ENCODE assay signal across 8 cellular contexts in genomic region chr9:100505564-100506159, GRCh38. TPM values are rescaled to one million over a fixed set of nuclear protein-coding genes. Genes with fewer than 3 reads are reported as not detected.
DNase-seq lines count a peak whose midpoint lies in the region; ATAC-seq, FAIRE-seq and TF ChIP-seq lines count a peak whose summit lies in the region.

No MANE protein-coding gene starts in this region.

- DNase-seq in Caco-2, result peak; percentile 88 to 90
- peak; percentile 12 for DNase-seq in GM19239 (ENCODE audit: insufficient read length, low spot score)
- DNase-seq in LHCN-M2 (ENCODE audit: low read depth), result peak; percentile 77
- DNase-seq in activated CD4-positive, alpha-beta T cell treated with anti-CD3 and anti-CD28 coated beads for 4 hours, result peak; percentile 51 to 58
- peak; percentile 75 to 93 for DNase-seq in H1 (ENCODE audit: low read depth in 1 of 2, low spot score in 2 of 2)
- DNase-seq in tibial nerve (ENCODE audit: low spot score in 2 of 2), result peak in 1 of 2 donors; percentile 33

- no peak overlapping the region for H3K56ac ChIP-seq in H1 (replicated peaks; ENCODE audit: insufficient read length, low read depth, low read length)

- H2AFZ ChIP-seq in H1 (ENCODE audit: low read length), result no peak overlapping the region

- H3K4me3 ChIP-seq in Caco-2 (ENCODE audit: low read depth, low read length), result no peak overlapping the region
- no peak overlapping the region for H3K4me3 ChIP-seq in H1 (ENCODE audit: extremely low read depth in 1 of 4, insufficient read depth in 2 of 4, low read depth in 3 of 4, low read length in 4 of 4)
- H3K4me3 ChIP-seq in tibial nerve, result no peak overlapping the region

- H3K36me3 ChIP-seq in Caco-2 (ENCODE audit: control insufficient read depth, insufficient read depth, low read length) (no peaks in the 10 kb centered on the region), H1 (ENCODE audit: control insufficient read depth in 2 of 4, insufficient read depth in 4 of 4, low read length in 3 of 4) (peaks cover 2 to 60% (median 27%) of the 10 kb centered on the region in 4 experiments; a peak in 7 of 8 replicates), tibial nerve (peaks cover 0 to 5% (median 0%) of the 10 kb centered on the region in 3 donors)

- no peak for TF ChIP-seq EP300 in H1 (IDR thresholded peaks at IDR 0.05; ENCODE audit: borderline replicate concordance in 1 of 2, low read depth in 2 of 2, low read length in 2 of 2)
- TF ChIP-seq EP300 in tibial nerve (IDR thresholded peaks at IDR 0.05), result no peak

- no peak overlapping the region for H4K5ac ChIP-seq in H1 (ENCODE audit: insufficient read length, low read depth, low read length)

- H2BK15ac ChIP-seq in H1 (ENCODE audit: low read length), result no peak overlapping the region

- H3K4me2 ChIP-seq in H1 (ENCODE audit: insufficient read depth in 1 of 2, low read depth in 2 of 2, low read length in 2 of 2), result no peak overlapping the region

- no peak overlapping the region for H3K23ac ChIP-seq in H1 (ENCODE audit: insufficient read length)

- no peak overlapping the region for H3K4ac ChIP-seq in H1 (replicated peaks; ENCODE audit: insufficient read length, low read depth, low read length)

- CTCF ChIA-PET in Caco-2 (lab: Charles Lee) (interaction anchor here (0.6 to 1.0 kb wide), 2 partner anchors 90 to 91 kb away, joined by 3 read pairs; no protein-coding TSS in a partner anchor), H1 (lab: Charles Lee; ENCODE audit: partially characterized antibody) (interaction anchor here (0.5 to 1.8 kb wide), 7 partner anchors 8 to 183 kb away, joined by 3 to 7 read pairs (median 4); no protein-coding TSS in a partner anchor)

- H3K9me3 Mint-ChIP-seq in Caco-2 (ENCODE audit: unreplicated experiment), result no peaks in the 10 kb centered on the region
- H3K9me3 Mint-ChIP-seq in nephron, result no peaks in the 10 kb centered on the region

- TF ChIP-seq POLR2A in H1 (IDR thresholded peaks at IDR 0.05; ENCODE audit: control extremely low read depth in 1 of 2, low read depth in 2 of 2, low read length in 2 of 2) (no peak), tibial nerve (IDR thresholded peaks at IDR 0.05) (no peak)

- H3K79me1 ChIP-seq in H1 (ENCODE audit: low read depth, low read length), result peaks cover 5% of the 10 kb centered on the region; the same call in 1 of the 2 replicates

- no peak overlapping the region for H3K27ac Mint-ChIP-seq in Caco-2 (ENCODE audit: unreplicated experiment)
- no peak overlapping the region for H3K27ac Mint-ChIP-seq in nephron

- ATAC-seq in HG02610 (IDR thresholded peaks at IDR 0.05; ENCODE audit: unreplicated experiment), result no peak

- no peak overlapping the region for H2BK12ac ChIP-seq in H1 (ENCODE audit: low read depth, low read length)

- no peak overlapping the region for H3K14ac ChIP-seq in H1 (ENCODE audit: insufficient read length)

- no peaks in the 10 kb centered on the region for H3K27me3 Mint-ChIP-seq in Caco-2 (ENCODE audit: insufficient read depth, unreplicated experiment)
- H3K27me3 Mint-ChIP-seq in nephron (ENCODE audit: low read depth), result no peaks in the 10 kb centered on the region

- no peak overlapping the region for H2BK20ac ChIP-seq in H1 (ENCODE audit: low read length)

- TF ChIP-seq CTCF in Caco-2 (IDR thresholded peaks at IDR 0.05; ENCODE audit: insufficient read depth in 1 of 2, low read depth in 1 of 2, low read length in 1 of 2, severe bottlenecking in 1 of 2, unreplicated experiment in 1 of 2), result peak; percentile 74 to 78
- peak; percentile 61 to 90 (median 71) for TF ChIP-seq CTCF in H1 (IDR thresholded peaks at IDR 0.05; ENCODE audit: control extremely low read depth in 1 of 3, insufficient read depth in 1 of 3, low read depth in 1 of 3, low read length in 3 of 3)
- peak; percentile 22 to 47 (median 29) for TF ChIP-seq CTCF in nephron (IDR thresholded peaks at IDR 0.05; ENCODE audit: unreplicated experiment in 3 of 3)
- peak in 3 of 5 experiments; percentile 14 to 35 (median 26) for TF ChIP-seq CTCF in tibial nerve (IDR thresholded peaks at IDR 0.05)

- FAIRE-seq in GM19239 (lab: Jason Lieb, UNC) (peak; percentile 55), H1 (lab: Jason Lieb, UNC) (peak; percentile 88)

- H3K4me3 Mint-ChIP-seq in Caco-2 (ENCODE audit: unreplicated experiment), result no peak overlapping the region
- no peak overlapping the region for H3K4me3 Mint-ChIP-seq in nephron

- intact Hi-C loops in Caco-2 (cut with micrococcal nuclease; ENCODE audit: unreplicated experiment), result loop anchor here (1.0 to 5.0 kb wide), 4 partner anchors 11 to 90 kb away; no protein-coding TSS in a partner anchor

- no peak overlapping the region for H3K18ac ChIP-seq in H1 (ENCODE audit: extremely low read depth, low read length)

- H4K20me1 ChIP-seq in H1 (replicated peaks in 1 of 2; ENCODE audit: control insufficient read depth in 1 of 2, insufficient read depth in 2 of 2, low read length in 2 of 2), result peaks cover 2 to 3% of the 10 kb centered on the region in 2 experiments

- H3K4me1 ChIP-seq in Caco-2 (no peaks in the 10 kb centered on the region), H1 (replicated peaks in 1 of 4; ENCODE audit: control insufficient read depth in 3 of 4, insufficient read depth in 4 of 4, low read length in 3 of 4) (no peaks in the 10 kb centered on the region), tibial nerve (no peaks in the 10 kb centered on the region)

- 52% methylated on average over 4 of the region's 4 CpGs; no CpG with 5 or more reads in 1 of the 2 experiments for WGBS in H1 (ENCODE audit: extremely low coverage in 1 of 2, insufficient coverage in 1 of 2, insufficient read length in 1 of 2, insufficient replicate concordance in 2 of 2, low coverage in 1 of 2, low lambda C conversion rate in 2 of 2, missing lambda C conversion rate in 1 of 2), 2 experiments
- WGBS in tibial nerve, 2 donors, result 41 to 52% methylated on average over 4 of the region's 4 CpGs

- H2BK5ac ChIP-seq in H1 (ENCODE audit: low read depth, low read length), result no peak overlapping the region

- no peak overlapping the region for H3K9ac ChIP-seq in H1 (replicated peaks in 1 of 4; ENCODE audit: extremely low read depth in 1 of 4, low read depth in 3 of 4, low read length in 3 of 4)

- H3K9me3 ChIP-seq in Caco-2, result no peaks in the 10 kb centered on the region
- H3K9me3 ChIP-seq in H1 (ENCODE audit: insufficient read depth in 2 of 2, low read depth in 1 of 2, low read length in 1 of 2), result no peaks in the 10 kb centered on the region
- no peaks in the 10 kb centered on the region for H3K9me3 ChIP-seq in tibial nerve

- H3K27me3 ChIP-seq in Caco-2 (replicated peaks; ENCODE audit: control insufficient read depth, insufficient read depth, low read length) (no peaks in the 10 kb centered on the region), H1 (replicated peaks in 1 of 4; ENCODE audit: control insufficient read depth in 3 of 4, extremely low read depth in 1 of 4, insufficient read depth in 3 of 4, low read length in 3 of 4) (no peaks in the 10 kb centered on the region), tibial nerve (no peaks in the 10 kb centered on the region)

- no peaks in the 10 kb centered on the region for H3K23me2 ChIP-seq in H1 (ENCODE audit: low read depth, low read length)

- H2BK120ac ChIP-seq in H1 (replicated peaks; ENCODE audit: low read depth, low read length), result no peak overlapping the region

- H4K8ac ChIP-seq in H1 (ENCODE audit: extremely low read depth, insufficient read depth, low read length), result no peak overlapping the region

- H3K27ac ChIP-seq in H1 (ENCODE audit: low read depth, low read length), result no peak overlapping the region
- no peak overlapping the region for H3K27ac ChIP-seq in tibial nerve

- H3K4me1 Mint-ChIP-seq in Caco-2 (ENCODE audit: low read depth, unreplicated experiment) (peaks cover 6% of the 10 kb centered on the region), nephron (no peaks in the 10 kb centered on the region)

- no peak overlapping the region for H4K91ac ChIP-seq in H1 (replicated peaks; ENCODE audit: insufficient read length, low read length)

- no peak overlapping the region for H2AK5ac ChIP-seq in H1 (ENCODE audit: low read depth, low read length)

- peak; percentile 56 to 64 for TF ChIP-seq RAD21 in H1 (IDR thresholded peaks at IDR 0.05 in 1 of 2, conservative IDR thresholded peaks at IDR 0.05 in 1 of 2; ENCODE audit: low read depth in 2 of 2, low read length in 2 of 2)

- BruUV-seq in Caco-2 (replicated peaks; lab: Mats Ljungman, UMichigan), result no TSS peak

- H3K36me3 Mint-ChIP-seq in Caco-2 (ENCODE audit: insufficient read depth, unreplicated experiment) (no peaks in the 10 kb centered on the region), nephron (ENCODE audit: low read depth) (peaks cover 58% of the 10 kb centered on the region)

- H3K79me2 ChIP-seq in H1 (ENCODE audit: control insufficient read depth in 1 of 2, insufficient read depth in 2 of 2, low read length in 2 of 2), result peaks cover 3 to 72% of the 10 kb centered on the region in 2 experiments; a peak in 3 of 4 replicates

- POLR2A ChIA-PET in Caco-2 (lab: Charles Lee) (no interaction called here), H1 (lab: Charles Lee; ENCODE audit: partially characterized antibody) (no interaction called here)

TF ChIP-seq in H1, 55 proteins besides CTCF, POLR2A, EP300 and RAD21:
- TF ChIP-seq EZH2 (IDR thresholded peaks at IDR 0.05; ENCODE audit: low read depth, low read length, severe bottlenecking) (no peak), YY1 (IDR thresholded peaks at IDR 0.05; ENCODE audit: low read depth, low read length) (peak; percentile 40; the same call in 1 of the 2 replicates), TEAD4 (IDR thresholded peaks at IDR 0.05; ENCODE audit: low read depth, low read length) (peak; percentile 86), SIN3A (conservative IDR thresholded peaks at IDR 0.05 in 1 of 2, IDR thresholded peaks at IDR 0.05 in 1 of 2; ENCODE audit: low read depth in 1 of 2, low read length in 2 of 2) (peak; percentile 63 to 67; a peak in 2 of 4 replicates), HDAC2 (IDR thresholded peaks at IDR 0.05; ENCODE audit: borderline replicate concordance in 1 of 2, low read depth in 2 of 2, low read length in 2 of 2) (0 out of 4 replicates have a peak, but pooled peaks of 1 of the 2 experiments have one; percentile 33)

RNA-seq across cellular contexts. Expression of gene TMEFF1, which starts 32.7 kb away (rescaled TPM):
- total RNA-seq in Caco-2 (2022), result 2.7 and 4.2 TPM in 2 replicates
- 0.51 and 2.4 TPM in 2 replicates for total RNA-seq in LHCN-M2 (2014; rRNA removed)
- 0.23 TPM for polyA plus RNA-seq in LHCN-M2 (2012)
- total RNA-seq in H1 (2021; fragmentation: NEBNext Ultra II Directional; extraction: Animal tissue kit (Norgen Biotek cat#: 25700)), result 67.8 and 68.2 TPM in 2 replicates
- 13.5 and 14.4 TPM in 2 replicates for polyA plus RNA-seq in H1 (2011; rRNA removed)
- 22.9 TPM for polyA plus RNA-seq in H1 (2011; cell fraction: cytosol; rRNA removed)
- 13.7 TPM for polyA plus RNA-seq in H1 (2011; cell fraction: nucleus; rRNA removed)
- polyA plus RNA-seq in H1 (2012, experiment 1 of 2), result 27.7 to 30.9 TPM (median 29.0 TPM) in 4 replicates
- 2.2 TPM for polyA plus RNA-seq in H1 (2012, experiment 2 of 2)
- polyA plus RNA-seq in H1 (2013, experiment 1 of 2), result 15.0 TPM
- polyA plus RNA-seq in H1 (2013, experiment 2 of 2), result 16.9 TPM
- polyA minus RNA-seq in H1 (2011; rRNA and poly(A)+ RNA removed), result 0.85 and 1.4 TPM in 2 replicates
- 34.1 TPM for polyA minus RNA-seq in H1 (2011; cell fraction: cytosol; rRNA and poly(A)+ RNA removed)
- polyA minus RNA-seq in H1 (2011; cell fraction: nucleus; rRNA and poly(A)+ RNA removed), result 35.4 TPM
- 1 to 10 TPM in 1 of 4 donors, under 1 TPM in 1, not detected in 2; 0.42 to 1.6 TPM for total RNA-seq in tibial nerve

Comparison
In these comparisons a context has a peak if more than half of its experiments do, and no peak if none do; other contexts are left out.
1. CTCF ChIP-seq: peak in every context shown above with its lines; median percentile 76 in Caco-2; 71 in H1; 29 in nephron; 26 in tibial nerve.
2. RNA of gene TMEFF1, which starts 32.7 kb away (total RNA-seq): 67.8 to 68.2 TPM in H1; 2.7 to 4.2 TPM in Caco-2, 0.51 to 2.4 TPM in LHCN-M2 and 0.42 to 1.6 TPM in tibial nerve; every median in the first group is over 10 times any median in the second.